1 cellular context compared by ENCODE assay signal in the genomic region with DNA sequence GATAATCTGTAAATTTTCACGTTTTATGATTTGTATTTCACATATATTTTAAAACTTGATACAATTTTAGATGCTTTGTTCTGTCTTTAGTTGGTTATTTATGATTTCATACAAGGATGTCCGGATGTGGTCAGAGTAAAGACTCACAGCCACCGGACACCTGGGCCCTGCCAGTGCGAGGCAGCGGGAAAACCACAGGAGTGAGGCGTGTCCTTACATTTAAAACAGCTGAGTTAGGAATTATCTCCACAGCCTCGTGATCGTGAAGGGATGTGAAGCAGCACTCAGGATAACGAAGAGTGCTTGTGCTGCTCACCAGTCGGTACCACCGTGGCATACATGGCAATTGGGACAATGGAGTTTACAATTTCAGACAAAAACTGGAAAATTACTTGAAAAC.
TF ChIP-seq lines count a peak whose summit lies in the region.

No MANE protein-coding gene starts in this region.

TF ChIP-seq in IMR-90, 13 proteins besides CTCF, POLR2A, EP300 and RAD21:
- TF ChIP-seq, protein P1, sequence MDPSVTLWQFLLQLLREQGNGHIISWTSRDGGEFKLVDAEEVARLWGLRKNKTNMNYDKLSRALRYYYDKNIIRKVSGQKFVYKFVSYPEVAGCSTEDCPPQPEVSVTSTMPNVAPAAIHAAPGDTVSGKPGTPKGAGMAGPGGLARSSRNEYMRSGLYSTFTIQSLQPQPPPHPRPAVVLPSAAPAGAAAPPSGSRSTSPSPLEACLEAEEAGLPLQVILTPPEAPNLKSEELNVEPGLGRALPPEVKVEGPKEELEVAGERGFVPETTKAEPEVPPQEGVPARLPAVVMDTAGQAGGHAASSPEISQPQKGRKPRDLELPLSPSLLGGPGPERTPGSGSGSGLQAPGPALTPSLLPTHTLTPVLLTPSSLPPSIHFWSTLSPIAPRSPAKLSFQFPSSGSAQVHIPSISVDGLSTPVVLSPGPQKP (IDR thresholded peaks at IDR 0.05; ENCODE audit: borderline replicate concordance, low read depth, low read length) = no peak
